ENCODE assay signal across 32 cellular contexts in genomic region chr3:99402755-99403154, GRCh38.
"Had no signal": no experiment of that assay in that cellular context is flagged by ENCODE, and none has a peak within 500 bp of the region (broad histone marks: within the 10 kb centered on the region; RNA-seq: fewer than 3 reads in every experiment).

No MANE protein-coding gene starts in this region.

- H3K27ac ChIP-seq: PC-9, RWPE1, SJCRH30 had no signal

- ATAC-seq: Panc1, Right ventricle myocardium inferior, SK-N-SH treated with all-trans-retinoic acid at 6 μM for 48 hours had no signal

- H3K4me3 ChIP-seq: MG63, PC-9, SJCRH30, SK-N-MC had no signal

- H3K4me2 ChIP-seq: PC-9 had no signal

- H3K36me3 ChIP-seq: MG63, SJCRH30 had no signal

- H3K27me3 ChIP-seq: MG63, SJCRH30 had no signal

- H3K9me3 ChIP-seq: SJCRH30 had no signal

- H3K4me1 ChIP-seq: SJCRH30 had no signal

- DNase-seq: Kasumi-1, MG63, NCI-H1048, NCI-H1092 treated with DMSO at 0.1 percent for 48 hours, NCI-H1105 treated with DMSO at 0.1 percent for 48 hours, NCI-H1417, NCI-H1436, NCI-H146, NCI-H1694, NCI-H187, NCI-H1930, NCI-H2029 treated with DMSO at 0.1 percent for 48 hours, NCI-H2081 treated with DMSO at 0.1 percent for 48 hours, NCI-H2107, NCI-H2171, NCI-H226, NCI-H446 treated with DMSO at 0.1 percent for 48 hours, NCI-H510A, NCI-H524, NCI-H526, NCI-H69, NCI-H748 treated with DMSO at 0.1 percent for 48 hours, NCI-H82, PC-9, SHP77, SIG-M5, SJCRH30 had no signal

- H2AFZ ChIP-seq: PC-9 had no signal
